In genomic region chr19:2240881-2241760, GRCh38 we compare ENCODE assay signal across 10 cellular contexts. TPM values are rescaled to one million over a fixed set of nuclear protein-coding genes. Genes with fewer than 3 reads are reported as not detected.
DNase-seq lines count a peak whose midpoint lies in the region; ATAC-seq, FAIRE-seq and TF ChIP-seq lines count a peak whose summit lies in the region.
"Had no signal": no experiment of that assay in that cellular context is flagged by ENCODE, and none has a peak within 500 bp of the region (broad histone marks: within the 10 kb centered on the region; RNA-seq: fewer than 3 reads in every experiment).

No MANE protein-coding gene starts in this region.

- H3K27me3 Mint-ChIP-seq in neural progenitor cell (ENCODE audit: insufficient read depth, low read depth): peaks cover 7% of the 10 kb centered on the region

- no peaks in the 10 kb centered on the region for H3K9me1 ChIP-seq in endothelial cell of umbilical vein (replicated peaks; ENCODE audit: control insufficient read depth, extremely low read depth, insufficient read depth, low read length)

- H3K27me3 ChIP-seq in Panc1 (ENCODE audit: control insufficient read depth, insufficient read depth, low read length) (no peaks in the 10 kb centered on the region), endothelial cell of umbilical vein (ENCODE audit: control insufficient read depth in 2 of 2, insufficient read depth in 2 of 2, low read length in 2 of 2) (no peaks in the 10 kb centered on the region), neural progenitor cell (no peaks in the 10 kb centered on the region)
- H3K27me3 ChIP-seq: pancreas, uterus had no signal

- in situ Hi-C loops in Panc1 (cut with HindIII; ENCODE audit: low pct_unique_long_range_greater_than_20kb, low sequenced_read_pairs): no loop called here

- TF ChIP-seq CTCF in C4-2B (conservative IDR thresholded peaks at IDR 0.05): no peak
- TF ChIP-seq CTCF in Panc1 (IDR thresholded peaks at IDR 0.05): no peak
- no peak for TF ChIP-seq CTCF in endothelial cell of umbilical vein (IDR thresholded peaks at IDR 0.05; ENCODE audit: extremely low read depth in 1 of 2, insufficient read depth in 1 of 2, low read depth in 1 of 2, low read length in 2 of 2)
- TF ChIP-seq CTCF in neural progenitor cell (IDR thresholded peaks at IDR 0.05): no peak
- TF ChIP-seq CTCF in GM10266 (IDR thresholded peaks at IDR 0.05; ENCODE audit: control insufficient read depth, insufficient read depth, low read depth, missing control alignments): no peak

- H3K4me1 ChIP-seq in Panc1 (ENCODE audit: control insufficient read depth, insufficient read depth, low read length) (peaks cover 20% of the 10 kb centered on the region), endothelial cell of umbilical vein (ENCODE audit: control insufficient read depth, extremely low read depth, insufficient read depth, low read length) (peaks cover 41% of the 10 kb centered on the region), neural progenitor cell (peaks cover 38% of the 10 kb centered on the region)

- CTCF ChIA-PET in Panc1 (lab: Charles Lee): no interaction called here
- CTCF ChIA-PET in endothelial cell of umbilical vein (lab: Charles Lee): interaction anchor here (1.0 to 4.8 kb wide), 8 partner anchors 12 to 373 kb away, joined by 3 to 40 read pairs (median 13); no protein-coding TSS in a partner anchor

- H3K4me2 ChIP-seq in endothelial cell of umbilical vein (ENCODE audit: insufficient read depth, low read length) (peak overlapping the region; percentile 93), neural progenitor cell (peak overlapping the region; percentile 81)

- peaks cover 2% of the 10 kb centered on the region; the same call in 1 of the 2 replicates for H3K36me3 ChIP-seq in Panc1 (ENCODE audit: control insufficient read depth, insufficient read depth, low read length)
- H3K36me3 ChIP-seq in endothelial cell of umbilical vein (ENCODE audit: control insufficient read depth in 2 of 2, extremely low read depth in 1 of 2, insufficient read depth in 2 of 2, low read length in 2 of 2): peaks cover 15 to 32% of the 10 kb centered on the region in 2 experiments
- H3K36me3 ChIP-seq in neural progenitor cell: no peaks in the 10 kb centered on the region
- H3K36me3 ChIP-seq: uterus had no signal

- H3K27ac Mint-ChIP-seq in neural progenitor cell: peak overlapping the region; percentile 93

- H3K4me1 Mint-ChIP-seq in neural progenitor cell: peaks cover 52% of the 10 kb centered on the region

- intact Hi-C loops in Panc1 (cut with micrococcal nuclease; ENCODE audit: unreplicated experiment) (no loop called here), endothelial cell of umbilical vein (cut with micrococcal nuclease) (no loop called here)

- H3K4me3 ChIP-seq in Panc1 (ENCODE audit: low read depth in 2 of 2, low read length in 2 of 2): peak overlapping the region; percentile 75 to 83; a peak in 3 of 4 replicates
- H3K4me3 ChIP-seq in endothelial cell of umbilical vein (replicated peaks in 1 of 3; ENCODE audit: insufficient read depth in 1 of 3, low read depth in 1 of 3, low read length in 3 of 3): peak overlapping the region in 2 of 3 experiments; percentile 56 to 57
- peak overlapping the region; percentile 72 for H3K4me3 ChIP-seq in neural progenitor cell

- H3K9ac ChIP-seq in endothelial cell of umbilical vein (replicated peaks; ENCODE audit: extremely low read depth, insufficient read depth, low read length): peak overlapping the region; percentile 81
- peak overlapping the region; percentile 8 for H3K9ac ChIP-seq in neural progenitor cell

- peak overlapping the region; percentile 99 for H3K4me3 Mint-ChIP-seq in neural progenitor cell

- no peaks in the 10 kb centered on the region for H4K20me1 ChIP-seq in endothelial cell of umbilical vein (replicated peaks; ENCODE audit: control insufficient read depth, extremely low read depth, insufficient read depth, low read length)
- H4K20me1 ChIP-seq in neural progenitor cell (ENCODE audit: low read depth): peaks cover 92% of the 10 kb centered on the region

- POLR2A ChIA-PET in Panc1 (lab: Charles Lee): no interaction called here
- POLR2A ChIA-PET in endothelial cell of umbilical vein (lab: Charles Lee): no interaction called here

- H3K79me2 ChIP-seq in endothelial cell of umbilical vein (ENCODE audit: control insufficient read depth, insufficient read depth, low read length): peaks cover 68% of the 10 kb centered on the region
- H3K79me2 ChIP-seq in neural progenitor cell (ENCODE audit: low read depth): peaks cover 77% of the 10 kb centered on the region

- TF ChIP-seq POLR2A in endothelial cell of umbilical vein (IDR thresholded peaks at IDR 0.05; ENCODE audit: low read depth, low read length): no peak

- ATAC-seq in Panc1 (0 out of 2 replicates have a peak, but pooled peaks have one; percentile 5), GM18858 (IDR thresholded peaks at IDR 0.05; ENCODE audit: unreplicated experiment) (no peak), GM18870 (IDR thresholded peaks at IDR 0.05; ENCODE audit: unreplicated experiment) (no peak)
- ATAC-seq: pancreas had no signal

- no peaks in the 10 kb centered on the region for H3K9me3 Mint-ChIP-seq in neural progenitor cell

- no peaks in the 10 kb centered on the region for H3K9me3 ChIP-seq in Panc1 (ENCODE audit: control insufficient read depth, insufficient read depth, low read depth, low read length)
- H3K9me3 ChIP-seq in endothelial cell of umbilical vein (replicated peaks; ENCODE audit: control insufficient read depth, insufficient read depth, low read length): no peaks in the 10 kb centered on the region
- H3K9me3 ChIP-seq in neural progenitor cell (ENCODE audit: low read depth): no peaks in the 10 kb centered on the region
- H3K9me3 ChIP-seq: pancreas, uterus had no signal

- H2AFZ ChIP-seq in endothelial cell of umbilical vein (ENCODE audit: low read depth, low read length): no peak overlapping the region
- no peak overlapping the region for H2AFZ ChIP-seq in neural progenitor cell (replicated peaks)

- H3K27ac ChIP-seq in C4-2B: peak overlapping the region; percentile 55
- peak overlapping the region; percentile 73 for H3K27ac ChIP-seq in Panc1 (ENCODE audit: low read length)
- peak overlapping the region; percentile 79 for H3K27ac ChIP-seq in endothelial cell of umbilical vein (ENCODE audit: insufficient read depth, low read depth, low read length)
- no peak overlapping the region for H3K27ac ChIP-seq in neural progenitor cell

- peaks cover 30% of the 10 kb centered on the region for H3F3A ChIP-seq in neural progenitor cell (ENCODE audit: low read depth)

- H3K36me3 Mint-ChIP-seq in neural progenitor cell: peaks cover 10% of the 10 kb centered on the region

- BruUV-seq in Panc1 (replicated peaks; lab: Mats Ljungman, UMichigan) (no TSS peak), endothelial cell of umbilical vein (replicated peaks; lab: Mats Ljungman, UMichigan) (no TSS peak)

- dilution Hi-C loops in endothelial cell of umbilical vein (cut with MboI; ENCODE audit: extremely low pct_ligation_motif_present, low sequenced_read_pairs): no loop called here

- DNase-seq in Panc1 (ENCODE audit: low read depth, low spot score) (no peak), endothelial cell of umbilical vein (ENCODE audit: low read depth, low spot score) (no peak), neural progenitor cell (ENCODE audit: low spot score) (no peak), GM10266 (ENCODE audit: extremely low spot score) (no peak), mucosa of gallbladder (ENCODE audit: low spot score) (no peak)
- DNase-seq: uterus had no signal

- FAIRE-seq in endothelial cell of umbilical vein (lab: Jason Lieb, UNC): peak; percentile 38
- FAIRE-seq: pancreas had no signal

RNA-seq across cellular contexts. Expression of gene SF3A2, which starts 4.5 kb away (rescaled TPM):
- 103 TPM for total RNA-seq in Panc1 (2021; ENCODE audit: unreplicated experiment)
- 129 TPM for polyA plus RNA-seq in Panc1 (2012; ENCODE audit: insufficient read length)
- 140 and 164 TPM in 2 replicates for total RNA-seq in endothelial cell of umbilical vein
- polyA plus RNA-seq in endothelial cell of umbilical vein: 19.1 and 21.5 TPM in 2 replicates
- polyA plus RNA-seq in endothelial cell of umbilical vein (2011; cell fraction: cytosol; rRNA removed): 37.2 and 46.9 TPM in 2 replicates
- polyA plus RNA-seq in endothelial cell of umbilical vein (2011; cell fraction: nucleus; rRNA removed): 97.6 and 105 TPM in 2 replicates
- 94.8 and 130 TPM in 2 replicates for polyA plus RNA-seq in endothelial cell of umbilical vein (2012)
- polyA minus RNA-seq in endothelial cell of umbilical vein: 27.4 and 29.2 TPM in 2 replicates
- polyA minus RNA-seq in endothelial cell of umbilical vein (2011; cell fraction: cytosol; rRNA and poly(A)+ RNA removed): 44.2 TPM
- polyA minus RNA-seq in endothelial cell of umbilical vein (2011; cell fraction: nucleus; rRNA and poly(A)+ RNA removed): 50.4 and 106 TPM in 2 replicates
- 14.4 and 50.7 TPM in 2 replicates for total RNA-seq in neural progenitor cell (ENCODE audit: low replicate concordance)
- total RNA-seq in mucosa of gallbladder: 72.8 TPM

RNA-seq across cellular contexts. Expression of gene PLEKHJ1, which starts 5.0 kb away (rescaled TPM):
- total RNA-seq in Panc1 (2021; ENCODE audit: unreplicated experiment) (78.6 TPM), endothelial cell of umbilical vein (73.4 and 82.4 TPM in 2 replicates), neural progenitor cell (ENCODE audit: low replicate concordance) (77.6 and 145 TPM in 2 replicates), mucosa of gallbladder (126 TPM)
- 74.7 TPM for polyA plus RNA-seq in Panc1 (2012; ENCODE audit: insufficient read length)
- 115 and 125 TPM in 2 replicates for polyA plus RNA-seq in endothelial cell of umbilical vein
- 63.1 and 87.2 TPM in 2 replicates for polyA plus RNA-seq in endothelial cell of umbilical vein (2011; cell fraction: cytosol; rRNA removed)
- polyA plus RNA-seq in endothelial cell of umbilical vein (2011; cell fraction: nucleus; rRNA removed): 104 and 112 TPM in 2 replicates
- 53.4 and 75.6 TPM in 2 replicates for polyA plus RNA-seq in endothelial cell of umbilical vein (2012)
- polyA minus RNA-seq in endothelial cell of umbilical vein: 30.6 and 42.7 TPM in 2 replicates
- polyA minus RNA-seq in endothelial cell of umbilical vein (2011; cell fraction: cytosol; rRNA and poly(A)+ RNA removed): 21.8 TPM
- 15.4 and 15.6 TPM in 2 replicates for polyA minus RNA-seq in endothelial cell of umbilical vein (2011; cell fraction: nucleus; rRNA and poly(A)+ RNA removed)

RNA-seq across cellular contexts. Expression of gene AMH, which starts 8.0 kb away (rescaled TPM):
- total RNA-seq in Panc1 (2021; ENCODE audit: unreplicated experiment): 21.9 TPM
- 10.3 TPM for polyA plus RNA-seq in Panc1 (2012; ENCODE audit: insufficient read length)
- 7.5 and 9.6 TPM in 2 replicates for total RNA-seq in endothelial cell of umbilical vein
- 3.3 and 4.3 TPM in 2 replicates for polyA plus RNA-seq in endothelial cell of umbilical vein
- 0.37 and 0.86 TPM in 2 replicates for polyA plus RNA-seq in endothelial cell of umbilical vein (2011; cell fraction: cytosol; rRNA removed)
- 22.0 and 22.7 TPM in 2 replicates for polyA plus RNA-seq in endothelial cell of umbilical vein (2011; cell fraction: nucleus; rRNA removed)
- polyA plus RNA-seq in endothelial cell of umbilical vein (2012): 1.9 and 2.9 TPM in 2 replicates
- 0.80 and 0.98 TPM in 2 replicates for polyA minus RNA-seq in endothelial cell of umbilical vein
- 3.6 TPM for polyA minus RNA-seq in endothelial cell of umbilical vein (2011; cell fraction: cytosol; rRNA and poly(A)+ RNA removed)
- polyA minus RNA-seq in endothelial cell of umbilical vein (2011; cell fraction: nucleus; rRNA and poly(A)+ RNA removed): 4.2 and 6.6 TPM in 2 replicates
- 3.5 and 22.4 TPM in 2 replicates for total RNA-seq in neural progenitor cell (ENCODE audit: low replicate concordance)
- total RNA-seq in mucosa of gallbladder: 5.1 TPM

RNA-seq across cellular contexts. Expression of gene JSRP1, which starts 15.1 kb away (rescaled TPM):
- total RNA-seq in Panc1 (2021; ENCODE audit: unreplicated experiment) (0.51 TPM), endothelial cell of umbilical vein (not detected in 2 replicates), neural progenitor cell (ENCODE audit: low replicate concordance) (0.12 TPM in 1 of 2 replicates, not detected in the other), mucosa of gallbladder (0.17 TPM)
- polyA plus RNA-seq in Panc1 (2012; ENCODE audit: insufficient read length): 0.27 TPM
- not detected in 2 replicates for polyA plus RNA-seq in endothelial cell of umbilical vein
- polyA plus RNA-seq in endothelial cell of umbilical vein (2011; cell fraction: cytosol; rRNA removed): not detected in 2 replicates
- polyA plus RNA-seq in endothelial cell of umbilical vein (2011; cell fraction: nucleus; rRNA removed): not detected in 2 replicates
- polyA plus RNA-seq in endothelial cell of umbilical vein (2012): 0.21 TPM in 1 of 2 replicates, not detected in the other
- polyA minus RNA-seq in endothelial cell of umbilical vein: not detected in 2 replicates
- not detected for polyA minus RNA-seq in endothelial cell of umbilical vein (2011; cell fraction: cytosol; rRNA and poly(A)+ RNA removed)
- not detected in 2 replicates for polyA minus RNA-seq in endothelial cell of umbilical vein (2011; cell fraction: nucleus; rRNA and poly(A)+ RNA removed)
- total RNA-seq: uterus had no signal

RNA-seq across cellular contexts. Expression of gene PEAK3, which starts 40.9 kb away (rescaled TPM):
- not detected for total RNA-seq in Panc1 (2021; ENCODE audit: unreplicated experiment)
- 0.15 TPM for polyA plus RNA-seq in Panc1 (2012; ENCODE audit: insufficient read length)
- not detected in 2 replicates for total RNA-seq in endothelial cell of umbilical vein
- polyA plus RNA-seq in endothelial cell of umbilical vein: 0.03 TPM in 1 of 2 replicates, not detected in the other
- not detected in 2 replicates for polyA plus RNA-seq in endothelial cell of umbilical vein (2011; cell fraction: cytosol; rRNA removed)
- polyA plus RNA-seq in endothelial cell of umbilical vein (2011; cell fraction: nucleus; rRNA removed): not detected in 2 replicates
- not detected in 2 replicates for polyA plus RNA-seq in endothelial cell of umbilical vein (2012)
- polyA minus RNA-seq in endothelial cell of umbilical vein: not detected in 2 replicates
- polyA minus RNA-seq in endothelial cell of umbilical vein (2011; cell fraction: cytosol; rRNA and poly(A)+ RNA removed): not detected
- polyA minus RNA-seq in endothelial cell of umbilical vein (2011; cell fraction: nucleus; rRNA and poly(A)+ RNA removed): not detected in 2 replicates
- not detected in 2 replicates for total RNA-seq in neural progenitor cell (ENCODE audit: low replicate concordance)
- total RNA-seq in mucosa of gallbladder: 1.0 TPM
